ENCODE assay signal across 9 cellular contexts in genomic region chrX:27186671-27187070, GRCh38.
DNase-seq lines count a peak whose midpoint lies in the region; ATAC-seq and TF ChIP-seq lines count a peak whose summit lies in the region.
"Had no signal": no experiment of that assay in that cellular context is flagged by ENCODE, and none has a peak within 500 bp of the region (broad histone marks: within the 10 kb centered on the region; RNA-seq: fewer than 3 reads in every experiment).

No MANE protein-coding gene starts in this region.

- H3K9me3 ChIP-seq in esophagus squamous epithelium = no peaks in the 10 kb centered on the region

- no peak overlapping the region for H3K4me3 Mint-ChIP-seq in CD14-positive monocyte
- H3K4me3 Mint-ChIP-seq: T-cell had no signal

- intact Hi-C loops in CD14-positive monocyte (cut with micrococcal nuclease) = no loop called here
- intact Hi-C loops in esophagus squamous epithelium (cut with DNase I) = no loop called here

- no peak overlapping the region for H3K4me3 ChIP-seq in esophagus squamous epithelium

- peaks cover 0 to 5% (median 2%) of the 10 kb centered on the region in 3 donors for H3K27me3 Mint-ChIP-seq in CD14-positive monocyte (ENCODE audit: low read depth in 3 of 3)

- H3K36me3 ChIP-seq in esophagus squamous epithelium = no peaks in the 10 kb centered on the region

- WGBS in esophagus squamous epithelium, 2 donors = 0 to 13% methylated on average over 2 to 5 of the region's 5 CpGs

- no peak overlapping the region for H3K27ac Mint-ChIP-seq in CD14-positive monocyte
- H3K27ac Mint-ChIP-seq: T-cell had no signal

- peaks cover 0 to 2% (median 0%) of the 10 kb centered on the region in 7 donors for H3K9me3 Mint-ChIP-seq in CD14-positive monocyte
- H3K9me3 Mint-ChIP-seq: T-cell had no signal

- TF ChIP-seq CTCF in CD14-positive monocyte (IDR thresholded peaks at IDR 0.05) = peak; percentile 76
- peak; percentile 63 for TF ChIP-seq CTCF in GM12872 (IDR thresholded peaks at IDR 0.05; ENCODE audit: insufficient read depth, low read depth, low read length)
- TF ChIP-seq CTCF in LNCAP (IDR thresholded peaks at IDR 0.05) = peak; percentile 62
- TF ChIP-seq CTCF in esophagus squamous epithelium (IDR thresholded peaks at IDR 0.05) = peak; percentile 32 to 85 (median 55)

- no peaks in the 10 kb centered on the region for H3K4me1 ChIP-seq in esophagus squamous epithelium

- DNase-seq in CD14-positive monocyte (ENCODE audit: low spot score) = no peak
- DNase-seq in SW480 (ENCODE audit: low spot score) = peak; percentile 33
- no peak for DNase-seq in esophagus squamous epithelium (lab: John Stamatoyannopoulos, UW)
- DNase-seq in renal cortical epithelial cell (ENCODE audit: low read depth) = peak; percentile 11

- ATAC-seq in GM19023 (IDR thresholded peaks at IDR 0.05; ENCODE audit: unreplicated experiment) (no peak), GM21737 (IDR thresholded peaks at IDR 0.05; ENCODE audit: unreplicated experiment) (no peak)
- ATAC-seq: T-cell had no signal

- H3K4me1 Mint-ChIP-seq in CD14-positive monocyte = no peaks in the 10 kb centered on the region

- H3K27ac ChIP-seq in esophagus squamous epithelium = no peak overlapping the region

- no peak for TF ChIP-seq POLR2A in esophagus squamous epithelium (IDR thresholded peaks at IDR 0.05)

- H3K36me3 Mint-ChIP-seq in CD14-positive monocyte = no peaks in the 10 kb centered on the region
- H3K36me3 Mint-ChIP-seq: T-cell had no signal

- H3K27me3 ChIP-seq in esophagus squamous epithelium = no peaks in the 10 kb centered on the region

Comparison
In these comparisons a context has a peak if more than half of its experiments do, and no peak if none do; other contexts are left out.
1. DNase-seq: peak in SW480 (single experiment) and renal cortical epithelial cell (single experiment); none in CD14-positive monocyte (single experiment) and esophagus squamous epithelium (single experiment).
2. Peak in every context shown above with its lines, with median percentiles within 50 percentile points of each other: CTCF ChIP-seq.